Comparison of ENCODE assay signal across 13 cellular contexts in the genomic region with DNA sequence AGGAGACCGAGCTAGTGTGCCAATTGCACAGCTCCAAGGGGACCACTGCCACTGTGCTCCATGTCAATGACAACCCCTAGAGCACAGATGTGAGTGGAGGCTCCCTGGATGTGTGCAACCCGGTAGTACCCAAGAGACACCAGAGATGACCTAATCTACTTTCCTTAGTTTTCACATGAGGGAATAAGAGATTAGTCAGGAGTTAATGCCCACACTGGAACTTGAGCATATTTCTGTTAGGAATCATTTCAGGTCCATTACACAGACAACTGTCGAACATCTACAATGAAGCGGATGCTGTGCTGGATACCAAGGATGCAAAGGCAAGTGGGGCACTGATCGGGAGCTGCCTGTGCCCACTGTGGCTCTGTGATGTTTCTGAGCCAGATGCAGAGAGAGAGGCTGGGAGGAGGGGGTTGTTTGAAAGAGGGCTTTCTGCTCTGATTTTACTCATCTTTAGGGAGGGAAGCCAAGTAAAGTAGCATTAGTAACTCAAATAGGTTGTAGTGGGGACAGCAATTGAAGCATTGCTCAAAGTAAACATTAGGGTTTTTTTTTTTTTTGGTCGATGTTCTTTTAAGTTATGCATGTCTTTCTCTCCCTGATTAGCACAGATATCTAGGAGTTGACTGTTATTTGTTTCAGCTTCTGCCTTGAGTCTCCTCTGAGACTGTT.
DNase-seq lines count a peak whose midpoint lies in the region; ATAC-seq, FAIRE-seq and TF ChIP-seq lines count a peak whose summit lies in the region.
"Had no signal": no experiment of that assay in that cellular context is flagged by ENCODE, and none has a peak within 500 bp of the region (broad histone marks: within the 10 kb centered on the region; RNA-seq: fewer than 3 reads in every experiment).

No MANE protein-coding gene starts in this region.

- no peaks in the 10 kb centered on the region for H3K27me3 ChIP-seq in CD4-positive, alpha-beta memory T cell (ENCODE audit: insufficient read depth, low read length)
- H3K27me3 ChIP-seq in RWPE2 (ENCODE audit: insufficient read depth, poor library complexity, severe bottlenecking): no peaks in the 10 kb centered on the region

- POLR2A ChIA-PET in CD4-positive, alpha-beta memory T cell (lab: Charles Lee; ENCODE audit: partially characterized antibody): interaction anchor here (0.7 to 1.3 kb wide), 3 partner anchors 66 to 83 kb away, joined by 3 to 4 read pairs (median 3); a partner anchor contains a TSS

- intact Hi-C loops in CD4-positive, alpha-beta memory T cell (cut with micrococcal nuclease): loop anchor here (5.0 kb wide), 1 partner anchor 83 kb away; a partner anchor contains a TSS

- no peak overlapping the region for H3K4me3 Mint-ChIP-seq in CD4-positive, alpha-beta memory T cell
- H3K4me3 Mint-ChIP-seq: CD14-positive monocyte had no signal

- H3K36me3 Mint-ChIP-seq in CD4-positive, alpha-beta memory T cell: peaks cover 59 to 87% of the 10 kb centered on the region in 2 donors

- H3K9me3 ChIP-seq in CD4-positive, alpha-beta memory T cell (ENCODE audit: control insufficient read depth in 1 of 2, low read length in 2 of 2): no peaks in the 10 kb centered on the region
- H3K9me3 ChIP-seq in RWPE2 (ENCODE audit: severe bottlenecking): no peaks in the 10 kb centered on the region

- DNase-seq in CD4-positive, alpha-beta memory T cell: no peak
- DNase-seq in GM12891 (ENCODE audit: insufficient read length, low spot score): no peak
- DNase-seq in RWPE2 (ENCODE audit: low spot score): no peak
- peak; percentile 53 for DNase-seq in fibroblast of mammary gland (ENCODE audit: low read depth)
- no peak for DNase-seq in H54 (ENCODE audit: insufficient read length, low spot score)
- DNase-seq in HK-2 (ENCODE audit: unreplicated experiment): no peak
- DNase-seq in omental fat pad (ENCODE audit: low spot score): no peak
- DNase-seq: lower lobe of right lung had no signal

- CTCF ChIA-PET in CD4-positive, alpha-beta memory T cell (lab: Charles Lee; ENCODE audit: partially characterized antibody): interaction anchor here (1.3 kb wide), 1 partner anchor 208 kb away, joined by 3 read pairs; no protein-coding TSS in a partner anchor

- TF ChIP-seq POLR2A in GM12891 (IDR thresholded peaks at IDR 0.05; ENCODE audit: low read depth, low read length) (no peak), H54 (IDR thresholded peaks at IDR 0.05; ENCODE audit: low read depth, low read length) (no peak)

- FAIRE-seq in GM12891 (lab: Jason Lieb, UNC) (peak; percentile 41), H54 (lab: Jason Lieb, UNC) (no peak)
- FAIRE-seq: colon, TTC549 had no signal

- no peaks in the 10 kb centered on the region for H3K27me3 Mint-ChIP-seq in CD4-positive, alpha-beta memory T cell

- peaks cover 25 to 55% (median 41%) of the 10 kb centered on the region in 4 donors for H3K4me1 Mint-ChIP-seq in CD4-positive, alpha-beta memory T cell
- H3K4me1 Mint-ChIP-seq: CD14-positive monocyte had no signal

- no peak for TF ChIP-seq CTCF in RWPE2 (IDR thresholded peaks at IDR 0.05; ENCODE audit: poor library complexity, severe bottlenecking)
- TF ChIP-seq CTCF in fibroblast of mammary gland (conservative IDR thresholded peaks at IDR 0.05; ENCODE audit: control insufficient read depth, insufficient read depth, low read depth, low read length): no peak
- TF ChIP-seq CTCF in omental fat pad (IDR thresholded peaks at IDR 0.05): no peak

- H3K4me3 ChIP-seq in CD4-positive, alpha-beta memory T cell (ENCODE audit: low read length in 2 of 2): no peak overlapping the region
- H3K4me3 ChIP-seq in RWPE2 (ENCODE audit: severe bottlenecking) (no peak overlapping the region), fibroblast of mammary gland (ENCODE audit: control insufficient read depth, low read depth, low read length) (no peak overlapping the region)
- H3K4me3 ChIP-seq: lower lobe of right lung had no signal

- peaks cover 2 to 7% (median 6%) of the 10 kb centered on the region in 8 donors for H3K9me3 Mint-ChIP-seq in CD4-positive, alpha-beta memory T cell

- H3K36me3 ChIP-seq in CD4-positive, alpha-beta memory T cell (ENCODE audit: insufficient read depth, low read length): peaks cover 55% of the 10 kb centered on the region
- H3K36me3 ChIP-seq in RWPE2 (ENCODE audit: low read depth): no peaks in the 10 kb centered on the region; the same call in 1 of the 2 replicates

- peaks cover 16% of the 10 kb centered on the region for H3K4me1 ChIP-seq in CD4-positive, alpha-beta memory T cell (ENCODE audit: insufficient read depth, low read length)
- peaks cover 16% of the 10 kb centered on the region for H3K4me1 ChIP-seq in RWPE2 (ENCODE audit: insufficient read depth, poor library complexity, severe bottlenecking)
- H3K4me1 ChIP-seq: lower lobe of right lung had no signal

- no peak overlapping the region for H3K27ac ChIP-seq in CD4-positive, alpha-beta memory T cell (ENCODE audit: low read depth, low read length)
- H3K27ac ChIP-seq in RWPE2 (ENCODE audit: poor library complexity, severe bottlenecking): no peak overlapping the region
- H3K27ac ChIP-seq: lower lobe of right lung had no signal

- ATAC-seq in RWPE2 (ENCODE audit: low read depth): peak; percentile 62
- no peak for ATAC-seq in HG03520 (IDR thresholded peaks at IDR 0.05; ENCODE audit: unreplicated experiment)
- no peak for ATAC-seq in omental fat pad (ENCODE audit: low FRiP score)
- ATAC-seq: lower lobe of right lung, Right ventricle myocardium inferior had no signal

- peak overlapping the region; percentile 31 to 77 (median 58) for H3K27ac Mint-ChIP-seq in CD4-positive, alpha-beta memory T cell

TF ChIP-seq in GM12891, 5 proteins besides CTCF, POLR2A, EP300 and RAD21:
- TF ChIP-seq PAX5 (IDR thresholded peaks at IDR 0.05; ENCODE audit: insufficient read depth, low read length, severe bottlenecking) (no peak), SPI1 (IDR thresholded peaks at IDR 0.05; ENCODE audit: low read depth, low read length) (no peak), TAF1 (IDR thresholded peaks at IDR 0.05; ENCODE audit: low read depth, low read length) (no peak), POU2F2 (IDR thresholded peaks at IDR 0.05; ENCODE audit: low read depth, low read length) (no peak), POLR2AphosphoS5 (IDR thresholded peaks at IDR 0.05; ENCODE audit: low read depth, low read length) (no peak)
